In the genomic region with DNA sequence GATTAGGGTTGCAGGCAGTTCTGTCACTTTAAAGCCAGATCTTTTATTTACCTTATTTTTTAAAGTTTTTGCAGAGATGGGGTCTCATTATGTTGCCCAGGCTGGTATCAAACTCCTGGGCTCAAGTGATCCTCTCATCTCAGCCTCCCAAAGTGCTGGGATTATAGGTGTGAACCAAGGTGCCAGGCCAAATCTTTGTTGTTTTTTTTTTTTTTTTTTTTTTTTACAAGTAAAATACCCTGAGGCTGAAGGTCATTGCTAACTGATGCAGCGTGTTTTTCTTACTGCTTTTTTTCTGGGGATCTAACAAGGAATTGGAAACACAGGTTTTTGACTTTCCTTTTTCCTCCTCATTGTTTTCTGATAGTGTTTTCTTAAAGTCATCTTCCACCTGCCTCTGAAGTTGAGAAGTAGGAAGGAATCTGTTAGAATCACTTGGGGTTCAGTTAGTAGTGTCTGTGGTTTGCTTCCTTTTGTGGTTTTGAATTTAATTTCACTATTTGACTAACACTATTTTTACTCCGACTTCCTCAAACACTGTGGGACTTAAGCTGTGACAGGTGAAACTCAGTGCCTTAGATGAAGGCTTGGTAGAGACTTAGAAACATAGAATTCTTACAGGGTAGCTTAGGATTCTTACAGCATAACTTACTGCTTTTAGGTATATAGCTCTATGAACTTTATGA, we compare ENCODE assay signal across 7 cellular contexts. TPM values are rescaled to one million over a fixed set of nuclear protein-coding genes. Genes with fewer than 3 reads are reported as not detected.
DNase-seq lines count a peak whose midpoint lies in the region; ATAC-seq and TF ChIP-seq lines count a peak whose summit lies in the region.

No MANE protein-coding gene starts in this region.

- no peaks in the 10 kb centered on the region for H3K9me3 Mint-ChIP-seq in immature natural killer cell

- TF ChIP-seq CTCF in NB4 (IDR thresholded peaks at IDR 0.05; ENCODE audit: low read depth, low read length) (no peak), foreskin fibroblast (IDR thresholded peaks at IDR 0.05; ENCODE audit: low read depth, low read length) (no peak), heart left ventricle (IDR thresholded peaks at IDR 0.05) (no peak)

- no peak for TF ChIP-seq POLR2A in NB4 (IDR thresholded peaks at IDR 0.05; ENCODE audit: extremely low read depth, insufficient read length)
- TF ChIP-seq POLR2A in heart left ventricle (IDR thresholded peaks at IDR 0.05) = no peak

- peak overlapping the region in 1 of 12 donors; percentile 5 for H3K27ac ChIP-seq in heart left ventricle

- H3K4me1 Mint-ChIP-seq in immature natural killer cell = peaks cover 58 to 82% of the 10 kb centered on the region in 2 donors

- intact Hi-C loops in heart left ventricle (cut with DNase I) = no loop called here

- peaks cover 0 to 83% (median 65%) of the 10 kb centered on the region in 12 donors for H3K4me1 ChIP-seq in heart left ventricle

- peaks cover 0 to 2% (median 0%) of the 10 kb centered on the region in 3 donors for H3K27me3 Mint-ChIP-seq in immature natural killer cell (ENCODE audit: low read depth in 3 of 3)

- H3K36me3 ChIP-seq in heart left ventricle = peaks cover 0 to 31% (median 24%) of the 10 kb centered on the region in 9 donors

- H3K9me3 ChIP-seq in heart left ventricle = no peaks in the 10 kb centered on the region

- 56 to 61% (median 58%) methylated on average over 2 of the region's 2 CpGs for WGBS in heart left ventricle, 4 donors

- no peaks in the 10 kb centered on the region for H3K27me3 ChIP-seq in heart left ventricle

- ATAC-seq in GM18867 (IDR thresholded peaks at IDR 0.05; ENCODE audit: unreplicated experiment) (peak; percentile 91), HG02610 (IDR thresholded peaks at IDR 0.05; ENCODE audit: unreplicated experiment) (peak; percentile 91), heart left ventricle (no peak)

- peaks cover 0 to 4% (median 3%) of the 10 kb centered on the region in 3 donors for H3K36me3 Mint-ChIP-seq in immature natural killer cell

- DNase-seq in NB4 (ENCODE audit: low read depth) (peak; percentile 70), immature natural killer cell (peak; percentile 39 to 46 (median 45)), foreskin fibroblast (no peak), heart left ventricle (no peak)
- DNase-seq in stimulated activated CD8-positive, alpha-beta memory T cell treated with anti-CD3 and anti-CD28 coated beads, Interleukin-4, amount 100 ng/mL, for 48 hours = no peak

- peak overlapping the region; percentile 57 to 81 (median 76) for H3K4me3 Mint-ChIP-seq in immature natural killer cell

- no peak overlapping the region for H3K4me3 ChIP-seq in NB4 (ENCODE audit: low read depth, low read length)
- no peak overlapping the region for H3K4me3 ChIP-seq in foreskin fibroblast (ENCODE audit: low read depth in 1 of 2, low read length in 2 of 2)
- H3K4me3 ChIP-seq in heart left ventricle = no peak overlapping the region

- peak overlapping the region; percentile 46 to 85 (median 62) for H3K27ac Mint-ChIP-seq in immature natural killer cell

RNA-seq across cellular contexts. Expression of gene CLTC, which starts 22.2 kb away (rescaled TPM):
- 10 to 100 TPM; 33.9 to 65.6 (median 45.4) TPM for polyA plus RNA-seq in immature natural killer cell
- total RNA-seq in heart left ventricle = 100 to 1,000 TPM; 144 to 242 (median 193) TPM
- polyA plus RNA-seq in heart left ventricle = 100 to 1,000 TPM in 1 of 2 donors, 10 to 100 TPM in 1; 49.8 to 130 TPM

Comparison
In these comparisons a context has a peak if more than half of its experiments do, and no peak if none do; other contexts are left out.
1. ATAC-seq: peak in GM18867 (single experiment) and HG02610 (single experiment); none in heart left ventricle (0 of 4).
2. DNase-seq: peak in NB4 (single experiment) and immature natural killer cell (3 of 3); none in foreskin fibroblast (0 of 2), heart left ventricle (0 of 5) and stimulated activated CD8-positive, alpha-beta memory T cell treated with anti-CD3 and anti-CD28 coated beads, Interleukin-4, amount 100 ng/mL, for 48 hours (single experiment).